ENCODE assay signal across 1 cellular context in the genomic region with DNA sequence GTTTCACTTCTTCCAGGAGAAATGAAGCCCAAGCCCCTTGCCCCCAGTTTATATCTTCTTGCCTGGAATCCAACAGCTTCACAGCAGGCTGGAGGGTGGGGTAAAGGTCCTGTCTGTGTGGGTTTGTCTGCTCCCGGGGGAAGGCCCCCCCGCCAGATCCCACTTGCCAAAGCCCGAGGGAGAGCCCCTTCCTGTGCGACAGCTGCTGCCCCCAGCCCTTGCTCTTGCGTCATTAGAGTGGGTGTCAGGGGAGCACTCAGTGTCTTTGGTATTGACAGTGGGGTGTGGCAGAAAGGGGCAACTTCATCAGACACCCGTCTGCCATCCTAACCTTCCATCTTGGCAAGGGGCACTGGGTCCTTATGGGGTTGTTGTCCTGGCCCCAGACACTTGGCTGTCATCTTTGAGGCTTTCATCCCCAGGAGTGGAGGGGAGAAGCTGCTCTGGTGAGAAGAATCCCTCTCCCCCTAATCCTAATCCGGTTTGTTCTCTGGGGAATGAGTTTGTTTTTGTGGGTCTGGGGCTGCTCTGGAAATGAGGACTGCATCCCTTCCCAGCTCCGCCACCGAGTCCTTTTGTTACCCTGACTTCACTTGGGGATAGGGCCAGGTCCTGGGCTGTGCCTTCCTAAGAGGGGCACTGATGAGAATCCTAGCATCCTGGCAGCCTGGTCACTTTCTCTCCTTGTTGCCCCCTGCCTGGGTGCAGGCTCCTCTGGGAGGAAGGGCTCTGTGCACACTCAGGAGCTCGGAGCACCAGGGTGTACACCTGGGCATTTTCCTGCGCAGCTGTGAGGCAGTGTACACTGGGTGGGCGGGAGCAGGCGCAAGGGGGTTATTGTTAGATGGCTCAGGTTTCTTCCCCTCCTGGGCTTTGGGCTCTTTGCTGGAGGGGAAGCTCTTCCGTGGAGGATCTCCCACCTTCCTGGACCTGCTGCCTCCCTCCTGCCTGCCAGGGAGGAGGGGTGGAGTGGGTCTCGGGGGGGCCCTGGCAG.
A peak's percentile ranks its signal among the peaks of the same experiment; 100 is the strongest.
TF ChIP-seq lines count a peak whose summit lies in the region.

No MANE protein-coding gene starts in this region.

TF ChIP-seq in IMR-90, 13 proteins besides CTCF, POLR2A, EP300 and RAD21:
- TF ChIP-seq NFE2L2 (IDR thresholded peaks at IDR 0.05; ENCODE audit: low read depth, low read length) (no peak), CEBPB (IDR thresholded peaks at IDR 0.05; ENCODE audit: low read depth, low read length) (peak; percentile 76), MAZ (IDR thresholded peaks at IDR 0.05; ENCODE audit: borderline replicate concordance, low read depth, low read length) (peak; percentile 58; the same call in 1 of the 2 replicates), BHLHE40 (IDR thresholded peaks at IDR 0.05; ENCODE audit: low read depth, low read length) (no peak)
TF ChIP-seq in IMR-90: peak in this region for 2.
